ENCODE assay signal across 14 cellular contexts in genomic region chr9:92713528-92713927, GRCh38.
"Had no signal": no experiment of that assay in that cellular context is flagged by ENCODE, and none has a peak within 500 bp of the region (broad histone marks: within the 10 kb centered on the region; RNA-seq: fewer than 3 reads in every experiment).

No MANE protein-coding gene starts in this region.

- H3K4me3 Mint-ChIP-seq: activated naive CD8-positive, alpha-beta T cell treated with anti-CD3 and anti-CD28 coated beads for 36 hours; endodermal cell had no signal

- H3K27me3 ChIP-seq: breast epithelium, hepatocyte, uterus had no signal

- H3K27me3 Mint-ChIP-seq: activated naive CD8-positive, alpha-beta T cell treated with anti-CD3 and anti-CD28 coated beads for 36 hours had no signal

- H3K79me2 ChIP-seq: hepatocyte had no signal

- H3K4me1 Mint-ChIP-seq: endodermal cell had no signal

- DNase-seq: activated CD4-positive, alpha-beta T cell treated with anti-CD3 and anti-CD28 coated beads, Interleukin-2, amount 50 U/mL, for 1 hour; activated CD8-positive, alpha-beta memory T cell treated with anti-CD3 and anti-CD28 coated beads, Interleukin-2, amount 50 U/mL, for 4 hours; activated effector memory CD4-positive, alpha-beta T cell treated with Interleukin-2 at 50 U/mL for 16 hours; activated naive CD8-positive, alpha-beta T cell treated with anti-CD3 and anti-CD28 coated beads for 36 hours; anterior cingulate cortex; endodermal cell; left ventricle myocardium superior; mesenchymal stem cell; stimulated activated CD4-positive, alpha-beta T cell treated with anti-CD3 and anti-CD28 coated beads, Interleukin-4, amount 100 ng/mL, for 4 hours; uterus; WERI-Rb-1 had no signal

- H3K36me3 ChIP-seq: uterus had no signal

- H3K27ac ChIP-seq: breast epithelium, hepatocyte, uterus, WERI-Rb-1 had no signal

- H3K27ac Mint-ChIP-seq: activated naive CD8-positive, alpha-beta T cell treated with anti-CD3 and anti-CD28 coated beads for 36 hours had no signal

- H3K4me1 ChIP-seq: breast epithelium, uterus had no signal

- H3K4me2 ChIP-seq: hepatocyte had no signal

- ATAC-seq: left ventricle myocardium superior had no signal

- H3K9me3 Mint-ChIP-seq: activated naive CD8-positive, alpha-beta T cell treated with anti-CD3 and anti-CD28 coated beads for 36 hours; endodermal cell had no signal

- H3K4me3 ChIP-seq: breast epithelium, hepatocyte, skin epidermis, uterus had no signal

- H2AFZ ChIP-seq: hepatocyte had no signal

- H3K9me3 ChIP-seq: breast epithelium, uterus had no signal
